ENCODE assay signal across 1 cellular context in the genomic region with DNA sequence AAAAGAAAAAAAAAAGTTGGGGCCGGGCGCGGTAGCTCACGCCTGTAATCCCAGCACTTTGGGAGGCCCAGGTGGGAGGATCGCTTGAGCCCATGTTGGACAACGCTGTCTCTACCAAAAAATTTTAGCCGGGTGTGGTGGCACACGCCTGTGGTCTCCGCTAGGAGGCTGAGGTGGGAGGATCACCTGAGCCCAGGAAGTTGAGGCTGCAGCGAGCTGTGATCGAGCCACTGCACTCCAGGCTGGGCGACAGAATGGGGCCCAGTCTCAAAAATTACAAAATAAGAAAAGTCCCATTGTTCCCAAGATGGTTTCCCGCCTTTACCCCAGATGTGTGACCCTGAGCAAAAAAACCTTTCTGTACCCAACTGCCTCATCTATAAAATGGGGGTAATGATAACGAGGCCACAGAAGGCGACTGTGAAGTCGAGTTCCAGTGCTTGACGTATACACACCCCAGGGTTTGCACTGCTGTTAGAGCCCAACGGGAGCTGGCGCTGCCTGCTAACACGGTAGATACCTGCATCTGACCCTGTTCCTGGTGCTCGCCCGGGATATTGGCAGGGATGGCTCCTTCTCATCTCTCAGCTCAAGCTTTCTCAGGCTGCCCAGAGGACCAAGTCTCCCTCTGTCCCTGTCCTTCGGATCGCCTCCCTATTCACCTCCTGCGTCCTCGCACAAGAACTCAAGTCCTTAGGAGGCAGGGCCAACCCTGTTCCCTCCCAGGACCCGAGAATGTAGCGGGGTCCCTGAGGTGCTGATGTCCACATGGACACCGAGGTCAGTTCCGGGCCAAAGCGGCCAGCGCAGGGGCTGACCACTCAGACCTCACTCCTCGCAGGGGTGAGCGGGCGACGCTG.
TF ChIP-seq lines count a peak whose summit lies in the region.

No MANE protein-coding gene starts in this region.

TF ChIP-seq in HCT116, 20 proteins besides CTCF, POLR2A, EP300 and RAD21 (continued from another document):
- TF ChIP-seq POLR2AphosphoS5 (IDR thresholded peaks at IDR 0.05; ENCODE audit: low read depth, low read length) = no peak
